In genomic region chr10:106609867-106610266, GRCh38 we compare ENCODE assay signal across 13 cellular contexts.
A peak's percentile ranks its signal among the peaks of the same experiment; 100 is the strongest.
DNase-seq lines count a peak whose midpoint lies in the region; ATAC-seq, FAIRE-seq and TF ChIP-seq lines count a peak whose summit lies in the region.
"Had no signal": no experiment of that assay in that cellular context is flagged by ENCODE, and none has a peak within 500 bp of the region (broad histone marks: within the 10 kb centered on the region; RNA-seq: fewer than 3 reads in every experiment).

No MANE protein-coding gene starts in this region.

- H2BK12ac ChIP-seq in H1 (ENCODE audit: low read depth, low read length) = no peak overlapping the region

- no peaks in the 10 kb centered on the region for H3K4me1 ChIP-seq in SK-N-SH (ENCODE audit: control insufficient read depth in 1 of 2, insufficient read depth in 2 of 2, low read depth in 1 of 2, low read length in 1 of 2)
- H3K4me1 ChIP-seq in H1 (replicated peaks in 1 of 4; ENCODE audit: control insufficient read depth in 3 of 4, insufficient read depth in 4 of 4, low read length in 3 of 4) = no peaks in the 10 kb centered on the region
- H3K4me1 ChIP-seq: upper lobe of left lung had no signal

- H3K27ac ChIP-seq in SK-N-SH (ENCODE audit: low read depth in 2 of 2, low read length in 1 of 2) (no peak overlapping the region), H1 (ENCODE audit: low read depth, low read length) (no peak overlapping the region)
- H3K27ac ChIP-seq: upper lobe of left lung had no signal

- DNase-seq in SK-N-SH = peak; percentile 8
- no peak for DNase-seq in LNCaP clone FGC (ENCODE audit: low read depth)
- no peak for DNase-seq in H1 (ENCODE audit: low read depth in 1 of 2, low spot score in 2 of 2)
- no peak for DNase-seq in AG20443 (ENCODE audit: low spot score)
- no peak for DNase-seq in NCI-H1436 treated with DMSO at 0.1 percent for 48 hours (lab: John Stamatoyannopoulos, UW)
- DNase-seq in NCI-H226 = no peak
- DNase-seq: activated CD4-positive, alpha-beta T cell treated with anti-CD3 and anti-CD28 coated beads, Interleukin-2, amount 50 U/mL, for 1 hour; activated naive CD4-positive, alpha-beta T cell treated with anti-CD3 and anti-CD28 coated beads, Interleukin-2, amount 50 U/mL, for 16 hours; hippocampal formation; upper lobe of left lung had no signal

- TF ChIP-seq RAD21 in SK-N-SH (IDR thresholded peaks at IDR 0.05; ENCODE audit: low read length) (no peak), H1 (IDR thresholded peaks at IDR 0.05 in 1 of 2, conservative IDR thresholded peaks at IDR 0.05 in 1 of 2; ENCODE audit: low read depth in 2 of 2, low read length in 2 of 2) (peak; percentile 61 to 67)

- H3K79me1 ChIP-seq in H1 (ENCODE audit: low read depth, low read length) = no peaks in the 10 kb centered on the region

- H2AK5ac ChIP-seq in H1 (ENCODE audit: low read depth, low read length) = no peak overlapping the region

- no peak for TF ChIP-seq EP300 in SK-N-SH (IDR thresholded peaks at IDR 0.05; ENCODE audit: borderline replicate concordance in 1 of 2, low read depth in 1 of 2, low read length in 1 of 2)
- no peak for TF ChIP-seq EP300 in H1 (IDR thresholded peaks at IDR 0.05; ENCODE audit: borderline replicate concordance in 1 of 2, low read depth in 2 of 2, low read length in 2 of 2)

- H3K9me2 ChIP-seq in SK-N-SH = no peaks in the 10 kb centered on the region

- ATAC-seq in SK-N-SH treated with all-trans-retinoic acid at 6 μM for 48 hours = no peak
- no peak for ATAC-seq in HG03039 (IDR thresholded peaks at IDR 0.05; ENCODE audit: unreplicated experiment)
- ATAC-seq: sciatic nerve had no signal

- H4K20me1 ChIP-seq in SK-N-SH (ENCODE audit: insufficient read depth) = no peaks in the 10 kb centered on the region
- H4K20me1 ChIP-seq in H1 (replicated peaks in 1 of 2; ENCODE audit: control insufficient read depth in 1 of 2, insufficient read depth in 2 of 2, low read length in 2 of 2) = no peaks in the 10 kb centered on the region

- no peak overlapping the region for H3K4ac ChIP-seq in H1 (replicated peaks; ENCODE audit: insufficient read length, low read depth, low read length)

- 31% methylated on average over 3 of the region's 3 CpGs for WGBS in SK-N-SH (ENCODE audit: low lambda C conversion rate)
- WGBS in H1 (ENCODE audit: extremely low coverage in 1 of 2, insufficient coverage in 1 of 2, insufficient read length in 1 of 2, insufficient replicate concordance in 2 of 2, low coverage in 1 of 2, low lambda C conversion rate in 2 of 2, missing lambda C conversion rate in 1 of 2), 2 experiments = 57% methylated on average over 3 of the region's 3 CpGs; no CpG with 5 or more reads in 1 of the 2 experiments

- TF ChIP-seq CTCF in SK-N-SH (IDR thresholded peaks at IDR 0.05) = peak; percentile 27
- 0 out of 2 replicates have a peak, but pooled peaks have one; percentile 22 for TF ChIP-seq CTCF in LNCaP clone FGC (IDR thresholded peaks at IDR 0.05; ENCODE audit: control insufficient read depth, extremely low read depth, insufficient read depth)
- peak; percentile 9 to 71 (median 63) for TF ChIP-seq CTCF in H1 (IDR thresholded peaks at IDR 0.05; ENCODE audit: control extremely low read depth in 1 of 3, insufficient read depth in 1 of 3, low read depth in 1 of 3, low read length in 3 of 3)

- CTCF ChIA-PET in SK-N-SH (lab: Yijun Ruan, JAX) = interaction anchor here (1.1 to 2.7 kb wide), 2 partner anchors 15 to 50 kb away, joined by 3 to 11 read pairs; no protein-coding TSS in a partner anchor
- CTCF ChIA-PET in H1 (lab: Charles Lee; ENCODE audit: partially characterized antibody) = interaction anchor here (0.6 to 4.1 kb wide), 23 partner anchors 9 to 355 kb away, joined by 3 to 22 read pairs (median 3); no protein-coding TSS in a partner anchor

- no peak overlapping the region for H4K8ac ChIP-seq in H1 (ENCODE audit: extremely low read depth, insufficient read depth, low read length)

- H3K56ac ChIP-seq in H1 (replicated peaks; ENCODE audit: insufficient read length, low read depth, low read length) = no peak overlapping the region

- no peak for TF ChIP-seq POLR2A in H1 (IDR thresholded peaks at IDR 0.05; ENCODE audit: control extremely low read depth in 1 of 2, low read depth in 2 of 2, low read length in 2 of 2)

- H2BK5ac ChIP-seq in H1 (ENCODE audit: low read depth, low read length) = no peak overlapping the region

- H3K9me3 ChIP-seq in SK-N-SH = no peaks in the 10 kb centered on the region
- no peaks in the 10 kb centered on the region for H3K9me3 ChIP-seq in H1 (ENCODE audit: insufficient read depth in 2 of 2, low read depth in 1 of 2, low read length in 1 of 2)
- H3K9me3 ChIP-seq: upper lobe of left lung had no signal

- H3K23ac ChIP-seq in H1 (ENCODE audit: insufficient read length) = no peak overlapping the region

- no peak overlapping the region for H4K91ac ChIP-seq in H1 (replicated peaks; ENCODE audit: insufficient read length, low read length)

- no peak overlapping the region for H3K14ac ChIP-seq in H1 (ENCODE audit: insufficient read length)

- no peaks in the 10 kb centered on the region for H3F3A ChIP-seq in SK-N-SH (replicated peaks; ENCODE audit: insufficient read depth)

- no peaks in the 10 kb centered on the region for H3K27me3 ChIP-seq in SK-N-SH (ENCODE audit: insufficient read depth)
- peaks cover 3 to 6% (median 4%) of the 10 kb centered on the region in 4 experiments; a peak in 5 of 7 replicates for H3K27me3 ChIP-seq in H1 (replicated peaks in 1 of 4; ENCODE audit: control insufficient read depth in 3 of 4, extremely low read depth in 1 of 4, insufficient read depth in 3 of 4, low read length in 3 of 4)
- H3K27me3 ChIP-seq: upper lobe of left lung had no signal

- peak; percentile 80 for FAIRE-seq in H1 (lab: Jason Lieb, UNC)

- H3K23me2 ChIP-seq in H1 (ENCODE audit: low read depth, low read length) = no peaks in the 10 kb centered on the region

- H3K9ac ChIP-seq in SK-N-SH (no peak overlapping the region), H1 (replicated peaks in 1 of 4; ENCODE audit: extremely low read depth in 1 of 4, low read depth in 3 of 4, low read length in 3 of 4) (no peak overlapping the region)

- H4K5ac ChIP-seq in H1 (ENCODE audit: insufficient read length, low read depth, low read length) = no peak overlapping the region

- no peak overlapping the region for H2BK20ac ChIP-seq in H1 (ENCODE audit: low read length)

- H2AFZ ChIP-seq in SK-N-SH (ENCODE audit: low read depth) (no peak overlapping the region), H1 (ENCODE audit: low read length) (no peak overlapping the region)

- H2BK120ac ChIP-seq in H1 (replicated peaks; ENCODE audit: low read depth, low read length) = no peak overlapping the region

- H3K36me3 ChIP-seq in SK-N-SH (replicated peaks in 1 of 2; ENCODE audit: control insufficient read depth in 1 of 2, insufficient read depth in 2 of 2, low read length in 1 of 2) = no peaks in the 10 kb centered on the region
- no peaks in the 10 kb centered on the region for H3K36me3 ChIP-seq in H1 (ENCODE audit: control insufficient read depth in 2 of 4, insufficient read depth in 4 of 4, low read length in 3 of 4)
- H3K36me3 ChIP-seq: upper lobe of left lung had no signal

- H3K4me2 ChIP-seq in SK-N-SH = no peak overlapping the region
- no peak overlapping the region for H3K4me2 ChIP-seq in H1 (ENCODE audit: insufficient read depth in 1 of 2, low read depth in 2 of 2, low read length in 2 of 2)

- no peak overlapping the region for H2BK15ac ChIP-seq in H1 (ENCODE audit: low read length)

- H3K18ac ChIP-seq in H1 (ENCODE audit: extremely low read depth, low read length) = no peak overlapping the region

- POLR2A ChIA-PET in SK-N-SH (lab: Yijun Ruan, JAX) (interaction anchor here (0.6 kb wide), 1 partner anchor 1691 kb away, joined by 3 read pairs; no protein-coding TSS in a partner anchor), H1 (lab: Charles Lee; ENCODE audit: partially characterized antibody) (no interaction called here)

- H3K4me3 ChIP-seq in SK-N-SH (ENCODE audit: low read depth in 2 of 2, low read length in 1 of 2) = no peak overlapping the region
- no peak overlapping the region for H3K4me3 ChIP-seq in LNCaP clone FGC (ENCODE audit: low read depth, low read length)
- no peak overlapping the region for H3K4me3 ChIP-seq in H1 (ENCODE audit: extremely low read depth in 1 of 4, insufficient read depth in 2 of 4, low read depth in 3 of 4, low read length in 4 of 4)
- H3K4me3 ChIP-seq: upper lobe of left lung had no signal

- no peaks in the 10 kb centered on the region for H3K79me2 ChIP-seq in SK-N-SH (ENCODE audit: insufficient read depth)
- H3K79me2 ChIP-seq in H1 (ENCODE audit: control insufficient read depth in 1 of 2, insufficient read depth in 2 of 2, low read length in 2 of 2) = no peaks in the 10 kb centered on the region

TF ChIP-seq in SK-N-SH, 30 proteins besides CTCF, POLR2A, EP300 and RAD21 (continues in another document):
- TF ChIP-seq TCF12 (IDR thresholded peaks at IDR 0.05) = no peak
- no peak for TF ChIP-seq JUND (IDR thresholded peaks at IDR 0.05)
- no peak for TF ChIP-seq TEAD4 (IDR thresholded peaks at IDR 0.05; ENCODE audit: borderline replicate concordance, insufficient read depth)
- TF ChIP-seq POLR2AphosphoS5 (IDR thresholded peaks at IDR 0.05; ENCODE audit: low read depth, low read length) = no peak
- TF ChIP-seq FOXM1 (IDR thresholded peaks at IDR 0.05; ENCODE audit: low read depth) = no peak
- no peak for TF ChIP-seq MEF2A (IDR thresholded peaks at IDR 0.05; ENCODE audit: borderline replicate concordance, low read depth)
- no peak for TF ChIP-seq CHD2 (IDR thresholded peaks at IDR 0.05; ENCODE audit: low read length, partially characterized antibody)

TF ChIP-seq in SK-N-SH treated with all-trans-retinoic acid at 6 μM for 48 hours, 23 proteins besides CTCF, POLR2A, EP300 and RAD21:
- no peak for TF ChIP-seq ZNF565 (CRISPR knock-in tag; conservative IDR thresholded peaks at IDR 0.05; ENCODE audit: low read depth)
- TF ChIP-seq ZC3H10 (CRISPR knock-in tag; IDR thresholded peaks at IDR 0.05) = no peak
TF ChIP-seq in SK-N-SH treated with all-trans-retinoic acid at 6 μM for 48 hours: peak in this region for 0.

TF ChIP-seq in H1, 55 proteins besides CTCF, POLR2A, EP300 and RAD21 (continues in another document):
- no peak for TF ChIP-seq TAF7 (optimal IDR thresholded peaks at IDR 0.05; ENCODE audit: borderline replicate concordance, low read depth, low read length)
- TF ChIP-seq USF2 (IDR thresholded peaks at IDR 0.05; ENCODE audit: low read length) = no peak
- TF ChIP-seq CBX8 (IDR thresholded peaks at IDR 0.05; ENCODE audit: borderline replicate concordance, low read depth, low read length) = no peak

Comparison
In these comparisons a context has a peak if more than half of its experiments do, and no peak if none do; other contexts are left out.
1. Of the 17 proteins assayed by ChIP-seq in both H1 and SK-N-SH: peak only in H1: RAD21; only in SK-N-SH: none; in both: CTCF; in neither: 15.